In genomic region chr16:56199164-56199563, GRCh38 we compare ENCODE assay signal across 11 cellular contexts. TPM values are rescaled to one million over a fixed set of nuclear protein-coding genes. Genes with fewer than 3 reads are reported as not detected.
DNase-seq lines count a peak whose midpoint lies in the region; ATAC-seq lines count a peak whose summit lies in the region.
"Had no signal": no experiment of that assay in that cellular context is flagged by ENCODE, and none has a peak within 500 bp of the region (broad histone marks: within the 10 kb centered on the region; RNA-seq: fewer than 3 reads in every experiment).

No MANE protein-coding gene starts in this region.

- intact Hi-C loops in left cardiac atrium (cut with DNase I): loop anchor here in 1 of 2 donors (10.0 kb wide), 1 partner anchor 154 kb away; no protein-coding TSS in a partner anchor

- peak; percentile 43 for DNase-seq in stimulated activated CD4-positive, alpha-beta T cell treated with anti-CD3 and anti-CD28 coated beads, Interleukin-4, amount 100 ng/mL, for 24 hours
- no peak for DNase-seq in stimulated activated CD4-positive, alpha-beta T cell treated with anti-CD3 and anti-CD28 coated beads, Interleukin-4, amount 100 ng/mL, for 4 hours
- peak; percentile 27 to 45 for DNase-seq in activated CD4-positive, alpha-beta T cell treated with anti-CD3 and anti-CD28 coated beads, Interleukin-2, amount 50 U/mL, for 48 hours
- DNase-seq in Kasumi-1 (lab: John Stamatoyannopoulos, UW): no peak
- DNase-seq in left cardiac atrium: no peak
- no peak for DNase-seq in NCI-H2081 treated with DMSO at 0.1 percent for 48 hours (lab: John Stamatoyannopoulos, UW)
- DNase-seq in dedifferentiated amniotic fluid mesenchymal stem cell (ENCODE audit: extremely low spot score): no peak
- DNase-seq: activated effector memory CD4-positive, alpha-beta T cell treated with anti-CD3 and anti-CD28 coated beads, Interleukin-2, amount 50 U/mL, for 16 hours; BE2C had no signal

- ATAC-seq in HG02973 (IDR thresholded peaks at IDR 0.05; ENCODE audit: unreplicated experiment) (peak; percentile 54), left cardiac atrium (no peak)
- ATAC-seq: SK-N-SH treated with all-trans-retinoic acid at 6 μM for 48 hours had no signal

RNA-seq across cellular contexts. Expression of gene GNAO1, which starts 7.9 kb away (rescaled TPM):
- 10 to 100 TPM; 65.3 to 92.9 TPM for total RNA-seq in left cardiac atrium

Comparison
In these comparisons a context has a peak if more than half of its experiments do, and no peak if none do; other contexts are left out.
1. DNase-seq: peak in stimulated activated CD4-positive, alpha-beta T cell treated with anti-CD3 and anti-CD28 coated beads, Interleukin-4, amount 100 ng/mL, for 24 hours (single experiment) and activated CD4-positive, alpha-beta T cell treated with anti-CD3 and anti-CD28 coated beads, Interleukin-2, amount 50 U/mL, for 48 hours (2 of 2); none in stimulated activated CD4-positive, alpha-beta T cell treated with anti-CD3 and anti-CD28 coated beads, Interleukin-4, amount 100 ng/mL, for 4 hours (0 of 2), Kasumi-1 (0 of 2), left cardiac atrium (single experiment), NCI-H2081 treated with DMSO at 0.1 percent for 48 hours (single experiment) and dedifferentiated amniotic fluid mesenchymal stem cell (single experiment).